8 cellular contexts compared by ENCODE assay signal in the genomic region with DNA sequence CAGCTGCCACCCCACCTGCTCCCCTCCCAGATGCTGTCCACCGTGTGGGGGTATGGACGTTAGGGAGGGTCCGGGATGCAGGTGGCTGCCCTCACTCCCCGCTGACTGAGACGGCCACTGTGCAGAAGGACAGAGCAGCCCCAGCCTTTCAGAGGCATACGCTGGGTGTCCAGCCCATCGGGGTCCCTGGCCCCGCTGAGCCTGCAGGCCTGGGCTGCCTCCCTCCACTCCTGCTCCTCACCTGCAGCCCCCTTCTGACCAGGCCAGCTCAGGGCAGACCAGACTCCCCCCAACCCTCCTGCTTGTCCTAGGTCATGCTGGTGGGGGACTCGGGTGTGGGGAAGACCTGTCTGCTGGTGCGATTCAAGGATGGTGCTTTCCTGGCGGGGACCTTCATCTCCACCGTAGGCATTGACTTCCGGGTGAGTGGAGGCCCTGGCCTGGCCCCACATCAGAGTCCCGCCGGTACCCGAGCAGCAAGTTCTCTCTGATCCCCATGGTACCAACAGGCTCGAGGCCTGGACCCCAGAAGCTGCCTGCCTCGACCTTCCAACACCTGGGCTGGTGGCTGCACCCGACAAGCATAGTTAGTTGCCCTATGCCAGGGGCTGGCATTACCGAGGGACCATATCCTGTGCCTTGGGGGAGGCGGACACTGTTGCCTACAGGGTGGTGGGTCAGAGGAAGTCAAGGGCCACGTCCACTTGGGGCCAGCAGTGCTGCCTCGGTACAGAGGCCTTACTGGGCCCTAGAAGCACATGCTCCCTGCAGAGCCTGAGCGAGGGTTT. TPM values are rescaled to one million over a fixed set of nuclear protein-coding genes. Genes with fewer than 3 reads are reported as not detected.
DNase-seq lines count a peak whose midpoint lies in the region; ATAC-seq lines count a peak whose summit lies in the region.

No MANE protein-coding gene starts in this region.

- H3K27ac Mint-ChIP-seq in activated T-helper 2 cell treated with anti-CD3 and anti-CD28 coated beads, Interferon-gamma antibody, Interleukin-2, Interleukin-4, amounts not matched to agents 10 μg/mL and 5 μg/mL and 100 μg/mL, durations not matched to agents 14 hours and 24 hours and 36 hours = no peak overlapping the region
- H3K27ac Mint-ChIP-seq in naive thymus-derived CD4-positive, alpha-beta T cell = peak overlapping the region in 2 of 9 donors; percentile 43 to 48

- H3K36me3 ChIP-seq in HUES64 (ENCODE audit: insufficient read depth, low read length) = peaks cover 33% of the 10 kb centered on the region
- H3K36me3 ChIP-seq in naive thymus-derived CD4-positive, alpha-beta T cell (ENCODE audit: control insufficient read depth in 2 of 3, insufficient read depth in 3 of 3, low read length in 3 of 3) = peaks cover 0 to 11% (median 0%) of the 10 kb centered on the region in 3 experiments

- H3K27ac ChIP-seq in HUES64 (ENCODE audit: low read depth, low read length) = peak overlapping the region; percentile 8; the same call in 1 of the 2 replicates
- no peak overlapping the region for H3K27ac ChIP-seq in naive thymus-derived CD4-positive, alpha-beta T cell (ENCODE audit: low read depth, low read length)

- no peaks in the 10 kb centered on the region; the same call in 1 of the 2 replicates for H3K27me3 ChIP-seq in HUES64 (ENCODE audit: insufficient read depth, low read length)
- no peaks in the 10 kb centered on the region for H3K27me3 ChIP-seq in naive thymus-derived CD4-positive, alpha-beta T cell (ENCODE audit: control insufficient read depth in 2 of 2, insufficient read depth in 2 of 2, low read length in 2 of 2)

- DNase-seq in COLO668 (lab: John Stamatoyannopoulos, UW; ENCODE audit: unreplicated experiment) (peak; percentile 37), SK-N-DZ (ENCODE audit: low spot score) (no peak), GM19240 (ENCODE audit: insufficient read length, low spot score) (no peak)
- no peak for DNase-seq in activated T-helper 2 cell treated with anti-CD3 and anti-CD28 coated beads, Interferon-gamma antibody, Interleukin-2, Interleukin-4, amounts not matched to agents 10 μg/mL and 5 μg/mL and 100 μg/mL, durations not matched to agents 14 hours and 24 hours and 36 hours (ENCODE audit: low spot score)
- no peak for DNase-seq in naive thymus-derived CD4-positive, alpha-beta T cell

- peak overlapping the region; percentile 67 for H3K4me3 Mint-ChIP-seq in activated T-helper 2 cell treated with anti-CD3 and anti-CD28 coated beads, Interferon-gamma antibody, Interleukin-2, Interleukin-4, amounts not matched to agents 10 μg/mL and 5 μg/mL and 100 μg/mL, durations not matched to agents 14 hours and 24 hours and 36 hours (ENCODE audit: low read depth)
- H3K4me3 Mint-ChIP-seq in naive thymus-derived CD4-positive, alpha-beta T cell = peak overlapping the region in 8 of 10 donors; percentile 18 to 67 (median 40)

- H3K4me1 ChIP-seq in HUES64 (ENCODE audit: insufficient read depth, low read length) = peaks cover 18% of the 10 kb centered on the region
- peaks cover 24 to 48% of the 10 kb centered on the region in 2 donors for H3K4me1 ChIP-seq in naive thymus-derived CD4-positive, alpha-beta T cell (ENCODE audit: control insufficient read depth in 2 of 2, insufficient read depth in 2 of 2, low read length in 2 of 2)

- H3K4me3 ChIP-seq in HUES64 (ENCODE audit: low read length) = peak overlapping the region; percentile 56
- no peak overlapping the region for H3K4me3 ChIP-seq in naive thymus-derived CD4-positive, alpha-beta T cell (ENCODE audit: low read length)

- no peaks in the 10 kb centered on the region for H3K9me3 Mint-ChIP-seq in activated T-helper 2 cell treated with anti-CD3 and anti-CD28 coated beads, Interferon-gamma antibody, Interleukin-2, Interleukin-4, amounts not matched to agents 10 μg/mL and 5 μg/mL and 100 μg/mL, durations not matched to agents 14 hours and 24 hours and 36 hours
- H3K9me3 Mint-ChIP-seq in naive thymus-derived CD4-positive, alpha-beta T cell = no peaks in the 10 kb centered on the region

- CTCF ChIA-PET in naive thymus-derived CD4-positive, alpha-beta T cell (lab: Charles Lee) = no interaction called here

- H3K27me3 Mint-ChIP-seq in activated T-helper 2 cell treated with anti-CD3 and anti-CD28 coated beads, Interferon-gamma antibody, Interleukin-2, Interleukin-4, amounts not matched to agents 10 μg/mL and 5 μg/mL and 100 μg/mL, durations not matched to agents 14 hours and 24 hours and 36 hours (ENCODE audit: low read depth) = peaks cover 2% of the 10 kb centered on the region
- peaks cover 0 to 3% (median 0%) of the 10 kb centered on the region in 5 donors for H3K27me3 Mint-ChIP-seq in naive thymus-derived CD4-positive, alpha-beta T cell

- H3K4me1 Mint-ChIP-seq in activated T-helper 2 cell treated with anti-CD3 and anti-CD28 coated beads, Interferon-gamma antibody, Interleukin-2, Interleukin-4, amounts not matched to agents 10 μg/mL and 5 μg/mL and 100 μg/mL, durations not matched to agents 14 hours and 24 hours and 36 hours (ENCODE audit: low read depth) = peaks cover 10% of the 10 kb centered on the region
- peaks cover 0 to 32% (median 25%) of the 10 kb centered on the region in 7 donors for H3K4me1 Mint-ChIP-seq in naive thymus-derived CD4-positive, alpha-beta T cell

- H3K9me3 ChIP-seq in HUES64 (ENCODE audit: insufficient read depth, low read depth, low read length) = no peaks in the 10 kb centered on the region
- H3K9me3 ChIP-seq in naive thymus-derived CD4-positive, alpha-beta T cell (ENCODE audit: control insufficient read depth in 2 of 3, low read length in 3 of 3) = no peaks in the 10 kb centered on the region

- no peak for ATAC-seq in naive thymus-derived CD4-positive, alpha-beta T cell
- no peak for ATAC-seq in HG02642 (IDR thresholded peaks at IDR 0.05; ENCODE audit: poor library complexity, unreplicated experiment)
- ATAC-seq in GM21576 (IDR thresholded peaks at IDR 0.05; ENCODE audit: unreplicated experiment) = no peak

- 12% methylated on average over 24 of the region's 24 CpGs for WGBS in HUES64

- intact Hi-C loops in activated T-helper 2 cell treated with anti-CD3 and anti-CD28 coated beads, Interferon-gamma antibody, Interleukin-2, Interleukin-4, amounts not matched to agents 10 μg/mL and 5 μg/mL and 100 μg/mL, durations not matched to agents 14 hours and 24 hours and 36 hours (cut with micrococcal nuclease) = loop anchor here (10.0 kb wide), 1 partner anchor 365 kb away; a partner anchor contains a TSS
- intact Hi-C loops in naive thymus-derived CD4-positive, alpha-beta T cell (cut with micrococcal nuclease) = loop anchor here (2.0 to 10.0 kb wide), 3 partner anchors 103 to 655 kb away; a partner anchor contains a TSS

- POLR2A ChIA-PET in naive thymus-derived CD4-positive, alpha-beta T cell (lab: Charles Lee) = interaction anchor here (0.5 to 2.0 kb wide), 3 partner anchors 13 to 1317 kb away, joined by 3 to 7 read pairs (median 3); a partner anchor contains a TSS

- H3K9ac ChIP-seq in HUES64 (ENCODE audit: low read depth, low read length) = peak overlapping the region; percentile 100

- H3K36me3 Mint-ChIP-seq in activated T-helper 2 cell treated with anti-CD3 and anti-CD28 coated beads, Interferon-gamma antibody, Interleukin-2, Interleukin-4, amounts not matched to agents 10 μg/mL and 5 μg/mL and 100 μg/mL, durations not matched to agents 14 hours and 24 hours and 36 hours (ENCODE audit: low read depth) = peaks cover 46% of the 10 kb centered on the region
- H3K36me3 Mint-ChIP-seq in naive thymus-derived CD4-positive, alpha-beta T cell = peaks cover 0 to 20% (median 0%) of the 10 kb centered on the region in 5 donors

RNA-seq across cellular contexts. Expression of a gene that starts 1.4 kb away (rescaled TPM):
- 2.6 TPM for polyA plus RNA-seq in HUES64 (2013, experiment 1 of 2)
- 2.7 TPM for polyA plus RNA-seq in HUES64 (2013, experiment 2 of 2)
- total RNA-seq in activated T-helper 2 cell treated with anti-CD3 and anti-CD28 coated beads, Interferon-gamma antibody, Interleukin-2, Interleukin-4, amounts not matched to agents 10 μg/mL and 5 μg/mL and 100 μg/mL, durations not matched to agents 14 hours and 24 hours and 36 hours = 0.46 and 0.59 TPM in 2 replicates
- total RNA-seq in naive thymus-derived CD4-positive, alpha-beta T cell = under 1 TPM in 1 of 5 experiments, not detected in 4; 0.86 TPM
- polyA plus RNA-seq in naive thymus-derived CD4-positive, alpha-beta T cell = under 1 TPM; 0.29 to 0.66 TPM
- 3.9 and 5.3 TPM in 2 replicates for polyA plus RNA-seq in SK-N-DZ (2014; cell fraction: cytosol; rRNA removed)
- polyA plus RNA-seq in SK-N-DZ (2014; cell fraction: nucleus; rRNA removed) = 38.0 and 47.6 TPM in 2 replicates

RNA-seq across cellular contexts. Expression of a gene that starts 5.8 kb away (rescaled TPM):
- 59.5 TPM for polyA plus RNA-seq in HUES64 (2013, experiment 1 of 2)
- polyA plus RNA-seq in HUES64 (2013, experiment 2 of 2) = 62.1 TPM
- 69.8 and 70.7 TPM in 2 replicates for total RNA-seq in activated T-helper 2 cell treated with anti-CD3 and anti-CD28 coated beads, Interferon-gamma antibody, Interleukin-2, Interleukin-4, amounts not matched to agents 10 μg/mL and 5 μg/mL and 100 μg/mL, durations not matched to agents 14 hours and 24 hours and 36 hours
- 10 to 100 TPM; 30.0 to 58.3 (median 36.7) TPM for total RNA-seq in naive thymus-derived CD4-positive, alpha-beta T cell
- polyA plus RNA-seq in naive thymus-derived CD4-positive, alpha-beta T cell = 1 to 10 TPM; 4.8 to 6.8 TPM
- 97.6 and 109 TPM in 2 replicates for polyA plus RNA-seq in SK-N-DZ (2014; cell fraction: cytosol; rRNA removed)
- 116 and 158 TPM in 2 replicates for polyA plus RNA-seq in SK-N-DZ (2014; cell fraction: nucleus; rRNA removed)

RNA-seq across cellular contexts. Expression of a gene that starts 14.1 kb away (rescaled TPM):
- 20.3 TPM for polyA plus RNA-seq in HUES64 (2013, experiment 1 of 2)
- polyA plus RNA-seq in HUES64 (2013, experiment 2 of 2) = 21.6 TPM
- 86.9 and 94.4 TPM in 2 replicates for total RNA-seq in activated T-helper 2 cell treated with anti-CD3 and anti-CD28 coated beads, Interferon-gamma antibody, Interleukin-2, Interleukin-4, amounts not matched to agents 10 μg/mL and 5 μg/mL and 100 μg/mL, durations not matched to agents 14 hours and 24 hours and 36 hours
- 100 to 1,000 TPM in 2 of 5 experiments, 10 to 100 TPM in 3; 82.8 to 153 (median 98.3) TPM for total RNA-seq in naive thymus-derived CD4-positive, alpha-beta T cell
- polyA plus RNA-seq in naive thymus-derived CD4-positive, alpha-beta T cell = 1 to 10 TPM; 4.9 to 9.8 TPM
- polyA plus RNA-seq in SK-N-DZ (2014; cell fraction: cytosol; rRNA removed) = 80.0 and 122 TPM in 2 replicates
- 608 and 841 TPM in 2 replicates for polyA plus RNA-seq in SK-N-DZ (2014; cell fraction: nucleus; rRNA removed)

RNA-seq across cellular contexts. Expression of a gene that starts 46.6 kb away (rescaled TPM):
- 1.9 TPM for polyA plus RNA-seq in HUES64 (2013, experiment 1 of 2)
- 2.3 TPM for polyA plus RNA-seq in HUES64 (2013, experiment 2 of 2)
- 0.48 and 1.0 TPM in 2 replicates for total RNA-seq in activated T-helper 2 cell treated with anti-CD3 and anti-CD28 coated beads, Interferon-gamma antibody, Interleukin-2, Interleukin-4, amounts not matched to agents 10 μg/mL and 5 μg/mL and 100 μg/mL, durations not matched to agents 14 hours and 24 hours and 36 hours
- under 1 TPM in 1 of 5 experiments, not detected in 4; 0.19 TPM for total RNA-seq in naive thymus-derived CD4-positive, alpha-beta T cell
- polyA plus RNA-seq in naive thymus-derived CD4-positive, alpha-beta T cell = not detected
- polyA plus RNA-seq in SK-N-DZ (2014; cell fraction: cytosol; rRNA removed) = 4.7 and 4.8 TPM in 2 replicates
- 28.7 and 32.8 TPM in 2 replicates for polyA plus RNA-seq in SK-N-DZ (2014; cell fraction: nucleus; rRNA removed)

RNA-seq across cellular contexts. Expression of a gene that starts 55.4 kb away (rescaled TPM):
- polyA plus RNA-seq in HUES64 (2013, experiment 1 of 2) = 66.0 TPM
- polyA plus RNA-seq in HUES64 (2013, experiment 2 of 2) = 70.6 TPM
- 54.3 and 56.4 TPM in 2 replicates for total RNA-seq in activated T-helper 2 cell treated with anti-CD3 and anti-CD28 coated beads, Interferon-gamma antibody, Interleukin-2, Interleukin-4, amounts not matched to agents 10 μg/mL and 5 μg/mL and 100 μg/mL, durations not matched to agents 14 hours and 24 hours and 36 hours
- total RNA-seq in naive thymus-derived CD4-positive, alpha-beta T cell = 10 to 100 TPM; 25.1 to 41.2 (median 35.5) TPM
- 10 to 100 TPM; 20.7 to 36.4 TPM for polyA plus RNA-seq in naive thymus-derived CD4-positive, alpha-beta T cell
- polyA plus RNA-seq in SK-N-DZ (2014; cell fraction: cytosol; rRNA removed) = 37.3 and 53.0 TPM in 2 replicates
- polyA plus RNA-seq in SK-N-DZ (2014; cell fraction: nucleus; rRNA removed) = 103 and 131 TPM in 2 replicates
